ENCODE assay signal across 1 cellular context in genomic region chr6:43707767-43708166, GRCh38.
TF ChIP-seq lines count a peak whose summit lies in the region.

No MANE protein-coding gene starts in this region.

TF ChIP-seq in HEK293, 187 proteins besides CTCF, POLR2A, EP300 and RAD21 (continued from another document and continues in another):
- TF ChIP-seq PATZ1 (tag by site-specific recombination; IDR thresholded peaks at IDR 0.05) = peak; percentile 74
- TF ChIP-seq ZNF792 (tag by site-specific recombination; IDR thresholded peaks at IDR 0.05) = 0 out of 2 replicates have a peak, but pooled peaks have one; percentile 70
- TF ChIP-seq ZNF621 (tag by site-specific recombination; IDR thresholded peaks at IDR 0.05) = no peak
- TF ChIP-seq ZNF184 (tag by site-specific recombination; IDR thresholded peaks at IDR 0.05) = no peak
- TF ChIP-seq ZSCAN16 (tag by site-specific recombination; IDR thresholded peaks at IDR 0.05) = no peak
- peak; percentile 66 for TF ChIP-seq ZNF561 (tag by site-specific recombination; IDR thresholded peaks at IDR 0.05; ENCODE audit: borderline replicate concordance)
- TF ChIP-seq ZNF510 (tag by site-specific recombination; IDR thresholded peaks at IDR 0.05; ENCODE audit: insufficient replicate concordance) = no peak
- peak; percentile 83 for TF ChIP-seq OSR2 (tag by site-specific recombination; IDR thresholded peaks at IDR 0.05)
- TF ChIP-seq ZNF580 (tag by site-specific recombination; IDR thresholded peaks at IDR 0.05) = 0 out of 2 replicates have a peak, but pooled peaks have one; percentile 38
- TF ChIP-seq ZNF521 (tag by site-specific recombination; IDR thresholded peaks at IDR 0.05) = no peak
- TF ChIP-seq ZEB2 (tag by site-specific recombination; IDR thresholded peaks at IDR 0.05) = 0 out of 2 replicates have a peak, but pooled peaks have one; percentile 41
- 0 out of 2 replicates have a peak, but pooled peaks have one; percentile 15 for TF ChIP-seq TSHZ1 (tag by site-specific recombination; IDR thresholded peaks at IDR 0.05; ENCODE audit: borderline replicate concordance)
- no peak for TF ChIP-seq ZNF677 (tag by site-specific recombination; IDR thresholded peaks at IDR 0.05)
- peak; percentile 69 for TF ChIP-seq ZNF843 (tag by site-specific recombination; IDR thresholded peaks at IDR 0.05)
- no peak for TF ChIP-seq ZNF202 (tag by site-specific recombination; IDR thresholded peaks at IDR 0.05; ENCODE audit: borderline replicate concordance)
- peak; percentile 95 for TF ChIP-seq SP7 (tag by site-specific recombination; IDR thresholded peaks at IDR 0.05)
- TF ChIP-seq IKZF3 (tag by site-specific recombination; IDR thresholded peaks at IDR 0.05) = peak; percentile 83
- TF ChIP-seq PRDM10 (tag by site-specific recombination; IDR thresholded peaks at IDR 0.05) = peak; percentile 58
- peak; percentile 93 for TF ChIP-seq ZNF24 (tag by site-specific recombination; IDR thresholded peaks at IDR 0.05)
- TF ChIP-seq FEZF1 (tag by site-specific recombination; IDR thresholded peaks at IDR 0.05) = peak; percentile 88
- peak; percentile 84 for TF ChIP-seq ZNF488 (tag by site-specific recombination; IDR thresholded peaks at IDR 0.05)
- no peak for TF ChIP-seq ATF2 (tag by site-specific recombination; IDR thresholded peaks at IDR 0.05; ENCODE audit: low read depth)
- peak; percentile 72 for TF ChIP-seq ZNF629 (tag by site-specific recombination; IDR thresholded peaks at IDR 0.05)
- no peak for TF ChIP-seq SP3 (tag by site-specific recombination; IDR thresholded peaks at IDR 0.05)
- TF ChIP-seq ZBTB6 (tag by site-specific recombination; IDR thresholded peaks at IDR 0.05) = peak; percentile 71; the same call in 1 of the 2 replicates
- TF ChIP-seq KLF1 (tag by site-specific recombination; IDR thresholded peaks at IDR 0.05) = peak; percentile 49; the same call in 1 of the 2 replicates
- TF ChIP-seq ZIC2 (tag by site-specific recombination; IDR thresholded peaks at IDR 0.05) = peak; percentile 100
- no peak for TF ChIP-seq ZNF701 (tag by site-specific recombination; IDR thresholded peaks at IDR 0.05)
- 0 out of 2 replicates have a peak, but pooled peaks have one; percentile 26 for TF ChIP-seq EGR2 (tag by site-specific recombination; IDR thresholded peaks at IDR 0.05; ENCODE audit: low read depth)
- TF ChIP-seq ZNF169 (tag by site-specific recombination; IDR thresholded peaks at IDR 0.05) = no peak
- TF ChIP-seq ZBTB20 (tag by site-specific recombination; IDR thresholded peaks at IDR 0.05) = peak; percentile 38; the same call in 1 of the 2 replicates
- TF ChIP-seq ZNF112 (tag by site-specific recombination; IDR thresholded peaks at IDR 0.05) = no peak
- 0 out of 2 replicates have a peak, but pooled peaks have one; percentile 53 for TF ChIP-seq ZNF324 (tag by site-specific recombination; IDR thresholded peaks at IDR 0.05)
- TF ChIP-seq PRDM1 (tag by site-specific recombination; IDR thresholded peaks at IDR 0.05) = no peak
- TF ChIP-seq ZBTB21 (tag by site-specific recombination; IDR thresholded peaks at IDR 0.05) = peak; percentile 56; the same call in 1 of the 2 replicates
- TF ChIP-seq GLIS1 (tag by site-specific recombination; IDR thresholded peaks at IDR 0.05) = peak; percentile 100
- peak; percentile 77 for TF ChIP-seq ZNF596 (tag by site-specific recombination; IDR thresholded peaks at IDR 0.05)
- TF ChIP-seq ZNF239 (tag by site-specific recombination; IDR thresholded peaks at IDR 0.05) = no peak
- peak; percentile 32; the same call in 1 of the 2 replicates for TF ChIP-seq ZNF398 (tag by site-specific recombination; IDR thresholded peaks at IDR 0.05)
- TF ChIP-seq PRDM6 (tag by site-specific recombination; IDR thresholded peaks at IDR 0.05) = peak; percentile 81; the same call in 1 of the 2 replicates
- peak; percentile 66 for TF ChIP-seq PRDM4 (tag by site-specific recombination; IDR thresholded peaks at IDR 0.05)
- TF ChIP-seq ZFHX2 (tag by site-specific recombination; conservative IDR thresholded peaks at IDR 0.05) = peak; percentile 65
- TF ChIP-seq ZSCAN30 (tag by site-specific recombination; IDR thresholded peaks at IDR 0.05) = peak; percentile 85
- peak; percentile 93 for TF ChIP-seq WT1 (tag by site-specific recombination; IDR thresholded peaks at IDR 0.05)
